Comparison of ENCODE assay signal across 9 cellular contexts in the genomic region with DNA sequence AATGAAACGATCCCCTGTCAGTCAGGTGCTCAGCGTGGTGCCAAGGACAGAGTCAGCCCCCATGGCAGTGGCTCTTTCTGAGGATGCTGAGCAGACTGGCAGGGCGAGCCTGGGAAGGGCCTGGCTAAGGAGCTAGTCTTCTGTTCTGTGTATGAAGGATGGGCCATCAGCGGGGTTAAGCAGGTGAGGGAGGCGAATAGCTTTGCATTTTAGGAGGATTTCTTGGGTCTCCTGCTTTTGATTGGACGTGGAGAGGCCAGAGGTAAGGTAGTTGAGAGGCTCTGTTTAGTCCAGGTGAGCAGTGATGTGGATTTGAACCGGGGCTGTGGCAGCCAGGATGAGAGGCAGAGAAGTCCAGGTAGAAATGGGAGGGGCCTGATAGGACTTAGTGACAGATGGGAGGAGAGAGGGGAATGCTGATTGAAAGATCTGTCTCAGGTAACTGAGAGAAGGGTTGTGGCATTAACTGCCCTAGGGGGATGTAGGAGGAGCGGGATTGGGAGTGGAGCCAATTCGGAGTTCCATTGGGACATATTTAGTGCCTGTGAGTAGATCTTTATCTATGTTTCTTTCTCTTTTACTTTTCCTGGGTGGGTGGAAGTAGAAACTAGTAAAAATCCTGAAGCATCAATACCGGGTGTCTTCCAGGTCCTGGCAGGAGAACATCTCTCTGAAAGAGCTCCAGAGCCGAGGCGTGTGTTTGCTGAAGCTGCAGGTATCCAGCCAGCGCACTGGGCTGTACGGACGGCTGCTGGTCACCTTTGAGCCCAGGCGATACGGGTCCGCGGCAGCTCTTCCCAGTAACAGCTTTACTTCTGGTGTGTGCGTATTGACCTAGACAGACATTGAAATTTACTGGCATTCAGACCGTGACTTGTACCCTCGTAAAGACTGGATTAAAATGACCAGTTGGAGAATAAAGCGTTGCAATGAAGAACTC. TPM values are rescaled to one million over a fixed set of nuclear protein-coding genes. Genes with fewer than 3 reads are reported as not detected.
DNase-seq lines count a peak whose midpoint lies in the region; ATAC-seq and TF ChIP-seq lines count a peak whose summit lies in the region.
"Had no signal": no experiment of that assay in that cellular context is flagged by ENCODE, and none has a peak within 500 bp of the region (broad histone marks: within the 10 kb centered on the region; RNA-seq: fewer than 3 reads in every experiment).

No MANE protein-coding gene starts in this region.

- H3K36me3 Mint-ChIP-seq in activated naive CD4-positive, alpha-beta T cell treated with anti-CD3 and anti-CD28 coated beads, Interleukin-2, amount 50 U/mL, for 24 hours: peaks cover 6% of the 10 kb centered on the region
- peaks cover 23% of the 10 kb centered on the region for H3K36me3 Mint-ChIP-seq in activated CD8-positive, alpha-beta T cell treated with anti-CD3 and anti-CD28 coated beads for 36 hours (ENCODE audit: low read depth)

- ATAC-seq in activated CD8-positive, alpha-beta T cell treated with anti-CD3 and anti-CD28 coated beads for 36 hours: no peak
- ATAC-seq in left lobe of liver: peak; percentile 67
- no peak for ATAC-seq in GM18909 (IDR thresholded peaks at IDR 0.05; ENCODE audit: poor library complexity, unreplicated experiment)

- peak overlapping the region; percentile 64 to 88 for H3K4me3 ChIP-seq in tibial artery

- peaks cover 38% of the 10 kb centered on the region for H3K4me1 Mint-ChIP-seq in activated naive CD4-positive, alpha-beta T cell treated with anti-CD3 and anti-CD28 coated beads, Interleukin-2, amount 50 U/mL, for 24 hours
- peaks cover 26% of the 10 kb centered on the region for H3K4me1 Mint-ChIP-seq in activated CD8-positive, alpha-beta T cell treated with anti-CD3 and anti-CD28 coated beads for 36 hours (ENCODE audit: low read depth)

- no peak for TF ChIP-seq CTCF in activated CD8-positive, alpha-beta T cell treated with anti-CD3 and anti-CD28 coated beads for 36 hours (IDR thresholded peaks at IDR 0.05)
- TF ChIP-seq CTCF in tibial artery (IDR thresholded peaks at IDR 0.05): no peak

- CTCF ChIA-PET in activated CD8-positive, alpha-beta T cell treated with anti-CD3 and anti-CD28 coated beads for 36 hours (lab: Charles Lee): no interaction called here

- peaks cover 35 to 47% (median 38%) of the 10 kb centered on the region in 3 donors for H3K36me3 ChIP-seq in tibial artery

- intact Hi-C loops in activated CD8-positive, alpha-beta T cell treated with anti-CD3 and anti-CD28 coated beads for 36 hours (cut with micrococcal nuclease): no loop called here
- intact Hi-C loops in tibial artery (cut with DNase I; ENCODE audit: low total_unique reads): loop anchor here (10.0 kb wide), 1 partner anchor 179 kb away; no protein-coding TSS in a partner anchor

- peaks cover 0 to 37% (median 27%) of the 10 kb centered on the region in 4 donors for H3K4me1 ChIP-seq in tibial artery

- H3K9me3 ChIP-seq in tibial artery: no peaks in the 10 kb centered on the region
- H3K9me3 ChIP-seq: neutrophil had no signal

- H3K9me3 Mint-ChIP-seq in activated naive CD4-positive, alpha-beta T cell treated with anti-CD3 and anti-CD28 coated beads, Interleukin-2, amount 50 U/mL, for 24 hours: no peaks in the 10 kb centered on the region
- no peaks in the 10 kb centered on the region for H3K9me3 Mint-ChIP-seq in activated CD8-positive, alpha-beta T cell treated with anti-CD3 and anti-CD28 coated beads for 36 hours

- no peaks in the 10 kb centered on the region for H3K27me3 ChIP-seq in tibial artery
- H3K27me3 ChIP-seq: neutrophil had no signal

- no peaks in the 10 kb centered on the region for H3K27me3 Mint-ChIP-seq in activated naive CD4-positive, alpha-beta T cell treated with anti-CD3 and anti-CD28 coated beads, Interleukin-2, amount 50 U/mL, for 24 hours
- no peaks in the 10 kb centered on the region for H3K27me3 Mint-ChIP-seq in activated CD8-positive, alpha-beta T cell treated with anti-CD3 and anti-CD28 coated beads for 36 hours

- no peak overlapping the region for H3K27ac Mint-ChIP-seq in activated naive CD4-positive, alpha-beta T cell treated with anti-CD3 and anti-CD28 coated beads, Interleukin-2, amount 50 U/mL, for 24 hours
- H3K27ac Mint-ChIP-seq in activated CD8-positive, alpha-beta T cell treated with anti-CD3 and anti-CD28 coated beads for 36 hours: no peak overlapping the region

- POLR2A ChIA-PET in activated CD8-positive, alpha-beta T cell treated with anti-CD3 and anti-CD28 coated beads for 36 hours (lab: Charles Lee): interaction anchor here (0.6 to 1.2 kb wide), 3 partner anchors 10 to 523 kb away, joined by 3 to 5 read pairs (median 3); no protein-coding TSS in a partner anchor

- H3K27ac ChIP-seq in tibial artery: peak overlapping the region in 1 of 2 donors; percentile 79
- H3K27ac ChIP-seq: neutrophil had no signal

- DNase-seq in activated naive CD4-positive, alpha-beta T cell (lab: John Stamatoyannopoulos, UW): no peak
- DNase-seq in activated CD8-positive, alpha-beta T cell treated with anti-CD3 and anti-CD28 coated beads for 36 hours: no peak
- DNase-seq in left lobe of liver (ENCODE audit: low spot score) (peak; percentile 63), tibial artery (no peak), ecto neural progenitor cell (ENCODE audit: low spot score) (no peak), EL (no peak)

- peak overlapping the region; percentile 95 for H3K4me3 Mint-ChIP-seq in activated naive CD4-positive, alpha-beta T cell treated with anti-CD3 and anti-CD28 coated beads, Interleukin-2, amount 50 U/mL, for 24 hours
- H3K4me3 Mint-ChIP-seq in activated CD8-positive, alpha-beta T cell treated with anti-CD3 and anti-CD28 coated beads for 36 hours: peak overlapping the region; percentile 96

RNA-seq across cellular contexts. Expression of a gene that starts 2.0 kb away (rescaled TPM):
- total RNA-seq in activated CD8-positive, alpha-beta T cell treated with anti-CD3 and anti-CD28 coated beads for 36 hours: 10 to 100 TPM; 21.1 to 24.9 TPM
- total RNA-seq in left lobe of liver: 14.8 TPM

RNA-seq across cellular contexts. Expression of a gene that starts 2.1 kb away (rescaled TPM):
- total RNA-seq in activated CD8-positive, alpha-beta T cell treated with anti-CD3 and anti-CD28 coated beads for 36 hours: 100 to 1,000 TPM in 1 of 2 experiments, 10 to 100 TPM in 1; 99.6 to 104 TPM
- total RNA-seq in left lobe of liver: 23.4 TPM
